In genomic region chr9:33517373-33517772, GRCh38 we compare ENCODE assay signal across 9 cellular contexts. TPM values are rescaled to one million over a fixed set of nuclear protein-coding genes. Genes with fewer than 3 reads are reported as not detected.
DNase-seq lines count a peak whose midpoint lies in the region; ATAC-seq, FAIRE-seq and TF ChIP-seq lines count a peak whose summit lies in the region.
"Had no signal": no experiment of that assay in that cellular context is flagged by ENCODE, and none has a peak within 500 bp of the region (broad histone marks: within the 10 kb centered on the region; RNA-seq: fewer than 3 reads in every experiment).

No MANE protein-coding gene starts in this region.

- TF ChIP-seq CTCF in BE2C (IDR thresholded peaks at IDR 0.05; ENCODE audit: low read depth, low read length) (peak; percentile 73), esophagus muscularis mucosa (IDR thresholded peaks at IDR 0.05) (peak; percentile 29 to 66 (median 59)), retinal pigment epithelial cell (conservative IDR thresholded peaks at IDR 0.05; ENCODE audit: low read depth, low read length) (peak; percentile 71)

- H3K27ac ChIP-seq in esophagus muscularis mucosa (replicated peaks in 1 of 4) = no peak overlapping the region

- H3K27me3 ChIP-seq in BE2C = no peaks in the 10 kb centered on the region
- H3K27me3 ChIP-seq in esophagus muscularis mucosa = peaks cover 0 to 8% (median 0%) of the 10 kb centered on the region in 4 donors

- H3K9me3 ChIP-seq in BE2C (no peaks in the 10 kb centered on the region), esophagus muscularis mucosa (no peaks in the 10 kb centered on the region)

- H3K4me1 ChIP-seq in BE2C = no peaks in the 10 kb centered on the region
- H3K4me1 ChIP-seq in esophagus muscularis mucosa = no peaks in the 10 kb centered on the region

- no peak for TF ChIP-seq EP300 in esophagus muscularis mucosa (IDR thresholded peaks at IDR 0.05)

- intact Hi-C loops in esophagus muscularis mucosa (cut with DNase I) = no loop called here

- H3K36me3 ChIP-seq in BE2C (no peaks in the 10 kb centered on the region), esophagus muscularis mucosa (no peaks in the 10 kb centered on the region)

- TF ChIP-seq POLR2A in esophagus muscularis mucosa (IDR thresholded peaks at IDR 0.05; ENCODE audit: low read depth) = no peak

- DNase-seq in BE2C (peak; percentile 40), GM19239 (ENCODE audit: insufficient read length, low spot score) (no peak), RPMI7951 (ENCODE audit: low read depth) (peak; percentile 55), esophagus muscularis mucosa (ENCODE audit: extremely low spot score) (no peak), retinal pigment epithelial cell (ENCODE audit: low read depth) (no peak), DMS79 treated with DMSO at 0.1 percent for 48 hours (lab: John Stamatoyannopoulos, UW) (no peak)
- DNase-seq in stimulated activated CD4-positive, alpha-beta T cell treated with anti-CD3 and anti-CD28 coated beads, Interleukin-12 subunit alpha, Interleukin-12 subunit beta, amount 100 ng/mL, for 4 hours = no peak

- no peak for ATAC-seq in HG03045 (IDR thresholded peaks at IDR 0.05; ENCODE audit: unreplicated experiment)

- peak; percentile 26 for FAIRE-seq in GM19239 (lab: Jason Lieb, UNC)

- 84% methylated on average over 2 of the region's 2 CpGs for WGBS in esophagus muscularis mucosa

- H3K4me3 ChIP-seq in BE2C (ENCODE audit: low read depth, low read length) (no peak overlapping the region), esophagus muscularis mucosa (no peak overlapping the region), retinal pigment epithelial cell (ENCODE audit: low read length) (no peak overlapping the region)

RNA-seq across cellular contexts. Expression of gene ANKRD18B, which starts 6.7 kb away (rescaled TPM):
- polyA plus RNA-seq in BE2C (2012; ENCODE audit: insufficient read depth, insufficient read length, low read depth) = 1.9 TPM
- not detected in 2 replicates for total RNA-seq in RPMI7951 (2014; rRNA removed; shearing (Covaris generic))
- not detected for total RNA-seq in esophagus muscularis mucosa
- polyA plus RNA-seq: IgD-negative memory B cell had no signal

RNA-seq across cellular contexts. Expression of gene NOL6, which starts 43.6 kb away (rescaled TPM):
- polyA plus RNA-seq in BE2C (2012; ENCODE audit: insufficient read depth, insufficient read length, low read depth) = 58.9 TPM
- 12.9 and 13.2 TPM in 2 replicates for total RNA-seq in RPMI7951 (2014; rRNA removed; shearing (Covaris generic))
- total RNA-seq in esophagus muscularis mucosa = 10 to 100 TPM; 12.7 to 21.0 (median 16.5) TPM

Comparison
In these comparisons a context has a peak if more than half of its experiments do, and no peak if none do; other contexts are left out.
1. DNase-seq: peak in BE2C (single experiment) and RPMI7951 (single experiment); none in GM19239 (single experiment), esophagus muscularis mucosa (single experiment), retinal pigment epithelial cell (single experiment), stimulated activated CD4-positive, alpha-beta T cell treated with anti-CD3 and anti-CD28 coated beads, Interleukin-12 subunit alpha, Interleukin-12 subunit beta, amount 100 ng/mL, for 4 hours (single experiment) and DMS79 treated with DMSO at 0.1 percent for 48 hours (single experiment).
2. Peak in every context shown above with its lines, with median percentiles within 50 percentile points of each other: CTCF ChIP-seq.